ENCODE assay signal across 8 cellular contexts in the genomic region with DNA sequence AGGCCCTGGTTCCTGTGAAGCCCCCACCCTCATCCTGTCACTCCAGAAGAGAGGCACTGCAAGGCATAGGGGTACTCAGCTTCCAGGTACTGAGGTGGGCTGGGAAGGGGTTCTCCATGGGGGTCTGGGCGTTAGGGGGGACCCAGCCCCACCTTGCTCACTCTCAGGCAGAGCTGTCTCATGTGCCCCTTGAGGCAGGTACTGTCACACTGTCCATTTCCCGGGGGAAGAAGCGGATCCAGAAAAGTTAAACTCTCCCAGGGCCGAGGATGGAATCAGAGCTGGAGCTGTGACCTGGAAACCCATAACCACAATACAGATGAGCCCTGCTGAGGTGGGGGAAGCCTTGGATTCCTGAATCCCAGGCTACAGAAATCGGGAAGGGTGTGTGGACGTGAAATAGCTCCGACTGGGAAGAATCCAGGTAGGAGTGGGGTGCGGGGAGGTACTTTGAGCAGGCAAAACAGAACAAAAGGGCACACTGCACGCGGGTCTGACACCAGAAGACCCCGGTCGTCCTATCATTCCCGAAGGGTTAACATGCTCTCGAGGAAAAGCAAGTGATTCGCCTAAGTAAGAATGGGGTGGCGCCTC. TPM values are rescaled to one million over a fixed set of nuclear protein-coding genes. Genes with fewer than 3 reads are reported as not detected.
DNase-seq lines count a peak whose midpoint lies in the region; ATAC-seq and TF ChIP-seq lines count a peak whose summit lies in the region.

No MANE protein-coding gene starts in this region.

- ATAC-seq in SK-N-SH treated with all-trans-retinoic acid at 6 μM for 48 hours (no peak), omental fat pad (ENCODE audit: low FRiP score) (no peak)
- no peak for ATAC-seq in activated CD8-positive, alpha-beta T cell treated with anti-CD3 and anti-CD28 coated beads, Interleukin-2, amount 10 ng/mL, durations not matched to agents 7 days and 5 days

- no peaks in the 10 kb centered on the region for H3K27me3 ChIP-seq in SK-N-SH (ENCODE audit: insufficient read depth)
- H3K27me3 ChIP-seq in stomach smooth muscle (ENCODE audit: control insufficient read depth in 1 of 2, insufficient read depth in 2 of 2, low read length in 2 of 2): no peaks in the 10 kb centered on the region

- POLR2A ChIA-PET in SK-N-SH (lab: Yijun Ruan, JAX): interaction anchor here (0.6 to 2.9 kb wide), 15 partner anchors 9 to 146 kb away, joined by 3 to 33 read pairs (median 5); a partner anchor contains a TSS
- POLR2A ChIA-PET in activated CD8-positive, alpha-beta T cell treated with anti-CD3 and anti-CD28 coated beads, Interleukin-2, amount 10 ng/mL, durations not matched to agents 7 days and 5 days (lab: Charles Lee): interaction anchor here (0.5 to 3.2 kb wide), 13 partner anchors 9 to 140 kb away, joined by 3 to 35 read pairs (median 5); a partner anchor contains a TSS

- TF ChIP-seq RAD21 in SK-N-SH (IDR thresholded peaks at IDR 0.05; ENCODE audit: low read length): no peak

- H3K9me3 ChIP-seq in SK-N-SH (no peaks in the 10 kb centered on the region), iPS-18c (ENCODE audit: control insufficient read depth, insufficient read depth, low read length) (peaks cover 2% of the 10 kb centered on the region), stomach smooth muscle (ENCODE audit: control insufficient read depth in 2 of 2, low read length in 2 of 2) (no peaks in the 10 kb centered on the region)

- H3K27ac ChIP-seq in SK-N-SH (ENCODE audit: low read depth in 2 of 2, low read length in 1 of 2) (peak overlapping the region; percentile 89 to 96), stomach smooth muscle (ENCODE audit: low read length) (peak overlapping the region; percentile 85)

- H3K4me2 ChIP-seq in SK-N-SH: peak overlapping the region; percentile 84

- H3K79me2 ChIP-seq in SK-N-SH (ENCODE audit: insufficient read depth): peaks cover 10% of the 10 kb centered on the region; the same call in 1 of the 2 replicates

- no peaks in the 10 kb centered on the region for H4K20me1 ChIP-seq in SK-N-SH (ENCODE audit: insufficient read depth)

- H3K9ac ChIP-seq in SK-N-SH: peak overlapping the region; percentile 79
- peak overlapping the region; percentile 45 to 87 for H3K9ac ChIP-seq in stomach smooth muscle (ENCODE audit: low read length in 2 of 2)

- H3K27me3 Mint-ChIP-seq in activated CD8-positive, alpha-beta T cell treated with anti-CD3 and anti-CD28 coated beads, Interleukin-2, amount 10 ng/mL, durations not matched to agents 7 days and 5 days (ENCODE audit: low read depth): no peaks in the 10 kb centered on the region

- H3F3A ChIP-seq in SK-N-SH (replicated peaks; ENCODE audit: insufficient read depth): peaks cover 14% of the 10 kb centered on the region

- peak overlapping the region; percentile 82 for H3K4me3 Mint-ChIP-seq in activated CD8-positive, alpha-beta T cell treated with anti-CD3 and anti-CD28 coated beads, Interleukin-2, amount 10 ng/mL, durations not matched to agents 7 days and 5 days

- H3K36me3 Mint-ChIP-seq in activated CD8-positive, alpha-beta T cell treated with anti-CD3 and anti-CD28 coated beads, Interleukin-2, amount 10 ng/mL, durations not matched to agents 7 days and 5 days (ENCODE audit: low read depth): peaks cover 50% of the 10 kb centered on the region

- 43% methylated on average over 16 of the region's 16 CpGs for WGBS in SK-N-SH (ENCODE audit: low lambda C conversion rate)

- H3K4me1 Mint-ChIP-seq in activated CD8-positive, alpha-beta T cell treated with anti-CD3 and anti-CD28 coated beads, Interleukin-2, amount 10 ng/mL, durations not matched to agents 7 days and 5 days (ENCODE audit: low read depth): peaks cover 28% of the 10 kb centered on the region

- TF ChIP-seq EP300 in SK-N-SH (IDR thresholded peaks at IDR 0.05; ENCODE audit: borderline replicate concordance in 1 of 2, low read depth in 1 of 2, low read length in 1 of 2): no peak

- peak overlapping the region; percentile 71 to 73 for H3K4me3 ChIP-seq in SK-N-SH (ENCODE audit: low read depth in 2 of 2, low read length in 1 of 2)
- peak overlapping the region; percentile 91 for H3K4me3 ChIP-seq in iPS-18c (ENCODE audit: insufficient read depth, low read depth, low read length)
- peak overlapping the region; percentile 65 to 86 for H3K4me3 ChIP-seq in stomach smooth muscle (ENCODE audit: low read length in 2 of 2)

- H2AFZ ChIP-seq in SK-N-SH (ENCODE audit: low read depth): peak overlapping the region; percentile 88

- H3K9me3 Mint-ChIP-seq in activated CD8-positive, alpha-beta T cell treated with anti-CD3 and anti-CD28 coated beads, Interleukin-2, amount 10 ng/mL, durations not matched to agents 7 days and 5 days (ENCODE audit: insufficient read depth): no peaks in the 10 kb centered on the region

- H3K27ac Mint-ChIP-seq in activated CD8-positive, alpha-beta T cell treated with anti-CD3 and anti-CD28 coated beads, Interleukin-2, amount 10 ng/mL, durations not matched to agents 7 days and 5 days: peak overlapping the region; percentile 98

- DNase-seq in SK-N-SH (peak; percentile 62), NCI-H1417 treated with DMSO at 0.1 percent for 48 hours (lab: John Stamatoyannopoulos, UW) (no peak), GM03348 (ENCODE audit: low spot score) (no peak), omental fat pad (ENCODE audit: low spot score) (no peak)
- DNase-seq in activated CD8-positive, alpha-beta T cell treated with anti-CD3 and anti-CD28 coated beads, Interleukin-2, amount 10 ng/mL, durations not matched to agents 7 days and 5 days: no peak

- TF ChIP-seq CTCF in SK-N-SH (IDR thresholded peaks at IDR 0.05): no peak
- TF ChIP-seq CTCF in omental fat pad (IDR thresholded peaks at IDR 0.05): no peak

- H3K36me3 ChIP-seq in SK-N-SH (replicated peaks in 1 of 2; ENCODE audit: control insufficient read depth in 1 of 2, insufficient read depth in 2 of 2, low read length in 1 of 2) (peaks cover 19 to 28% of the 10 kb centered on the region in 2 experiments), stomach smooth muscle (ENCODE audit: control insufficient read depth in 2 of 2, insufficient read depth in 2 of 2, low read length in 2 of 2) (peaks cover 15 to 26% of the 10 kb centered on the region in 2 donors)

- H3K9me2 ChIP-seq in SK-N-SH: no peaks in the 10 kb centered on the region

- peaks cover 5 to 14% of the 10 kb centered on the region in 2 experiments for H3K4me1 ChIP-seq in SK-N-SH (ENCODE audit: control insufficient read depth in 1 of 2, insufficient read depth in 2 of 2, low read depth in 1 of 2, low read length in 1 of 2)
- peaks cover 13% of the 10 kb centered on the region for H3K4me1 ChIP-seq in stomach smooth muscle (ENCODE audit: control insufficient read depth, insufficient read depth, low read length)

- CTCF ChIA-PET in SK-N-SH (lab: Yijun Ruan, JAX): interaction anchor here (1.3 to 2.6 kb wide), 6 partner anchors 9 to 68 kb away, joined by 4 to 21 read pairs (median 7); a partner anchor contains a TSS
- CTCF ChIA-PET in activated CD8-positive, alpha-beta T cell treated with anti-CD3 and anti-CD28 coated beads, Interleukin-2, amount 10 ng/mL, durations not matched to agents 7 days and 5 days (lab: Charles Lee): interaction anchor here (0.6 to 1.9 kb wide), 8 partner anchors 12 to 319 kb away, joined by 3 to 7 read pairs (median 4); a partner anchor contains a TSS

TF ChIP-seq in SK-N-SH, 30 proteins besides CTCF, POLR2A, EP300 and RAD21 (continues in another document):
- no peak for TF ChIP-seq POLR2AphosphoS5 (IDR thresholded peaks at IDR 0.05; ENCODE audit: low read depth, low read length)
- TF ChIP-seq MXI1 (IDR thresholded peaks at IDR 0.05; ENCODE audit: low read depth, low read length): peak; percentile 5; the same call in 1 of the 2 replicates
- no peak for TF ChIP-seq NRF1 (IDR thresholded peaks at IDR 0.05; ENCODE audit: low read depth, low read length)
- TF ChIP-seq CHD2 (IDR thresholded peaks at IDR 0.05; ENCODE audit: low read length, partially characterized antibody): no peak

TF ChIP-seq in SK-N-SH treated with all-trans-retinoic acid at 6 μM for 48 hours, 23 proteins besides CTCF, POLR2A, EP300 and RAD21 (continues in another document):
- TF ChIP-seq ISL1 (CRISPR knock-in tag; IDR thresholded peaks at IDR 0.05) (no peak), OSR1 (CRISPR knock-in tag; IDR thresholded peaks at IDR 0.05) (no peak)

RNA-seq across cellular contexts. Expression of a gene that starts 0.5 kb away (rescaled TPM):
- polyA plus RNA-seq in SK-N-SH (2012; rRNA removed): 63.9 and 81.8 TPM in 2 replicates
- 50.5 and 51.0 TPM in 2 replicates for polyA plus RNA-seq in SK-N-SH (2012; cell fraction: cytosol; rRNA removed)
- 75.2 and 100 TPM in 2 replicates for polyA plus RNA-seq in SK-N-SH (2012; cell fraction: nucleus; rRNA removed)
- total RNA-seq in activated CD8-positive, alpha-beta T cell treated with anti-CD3 and anti-CD28 coated beads, Interleukin-2, amount 10 ng/mL, durations not matched to agents 7 days and 5 days: 10 to 100 TPM; 26.5 to 27.9 TPM
- total RNA-seq in omental fat pad: 10 to 100 TPM; 14.5 to 22.3 (median 20.7) TPM

RNA-seq across cellular contexts. Expression of a gene that starts 11.4 kb away (rescaled TPM):
- 9.1 and 9.8 TPM in 2 replicates for polyA plus RNA-seq in SK-N-SH (2012; rRNA removed)
- 6.5 and 8.9 TPM in 2 replicates for polyA plus RNA-seq in SK-N-SH (2012; cell fraction: cytosol; rRNA removed)
- 18.3 and 24.7 TPM in 2 replicates for polyA plus RNA-seq in SK-N-SH (2012; cell fraction: nucleus; rRNA removed)
- total RNA-seq in activated CD8-positive, alpha-beta T cell treated with anti-CD3 and anti-CD28 coated beads, Interleukin-2, amount 10 ng/mL, durations not matched to agents 7 days and 5 days: 10 to 100 TPM; 24.3 to 28.3 TPM
- 10 to 100 TPM in 1 of 4 donors, 1 to 10 TPM in 3; 6.7 to 17.7 (median 9.3) TPM for total RNA-seq in omental fat pad

RNA-seq across cellular contexts. Expression of a gene that starts 31.1 kb away (rescaled TPM):
- 31.7 and 37.3 TPM in 2 replicates for polyA plus RNA-seq in SK-N-SH (2012; rRNA removed)
- 16.0 and 27.7 TPM in 2 replicates for polyA plus RNA-seq in SK-N-SH (2012; cell fraction: cytosol; rRNA removed)
- 33.4 and 46.3 TPM in 2 replicates for polyA plus RNA-seq in SK-N-SH (2012; cell fraction: nucleus; rRNA removed)
- total RNA-seq in activated CD8-positive, alpha-beta T cell treated with anti-CD3 and anti-CD28 coated beads, Interleukin-2, amount 10 ng/mL, durations not matched to agents 7 days and 5 days: 1 to 10 TPM; 4.1 to 4.3 TPM
- 10 to 100 TPM; 16.9 to 45.4 (median 29.8) TPM for total RNA-seq in omental fat pad

RNA-seq across cellular contexts. Expression of a gene that starts 49.9 kb away (rescaled TPM):
- 0.03 and 0.05 TPM in 2 replicates for polyA plus RNA-seq in SK-N-SH (2012; rRNA removed)
- 0.01 TPM in 2 replicates for polyA plus RNA-seq in SK-N-SH (2012; cell fraction: cytosol; rRNA removed)
- 0.02 and 0.06 TPM in 2 replicates for polyA plus RNA-seq in SK-N-SH (2012; cell fraction: nucleus; rRNA removed)
- not detected for total RNA-seq in activated CD8-positive, alpha-beta T cell treated with anti-CD3 and anti-CD28 coated beads, Interleukin-2, amount 10 ng/mL, durations not matched to agents 7 days and 5 days
- 10 to 100 TPM in 1 of 4 donors, 1 to 10 TPM in 3; 2.4 to 43.3 (median 5.8) TPM for total RNA-seq in omental fat pad

RNA-seq across cellular contexts. Expression of a gene that starts 52.6 kb away (rescaled TPM):
- polyA plus RNA-seq in SK-N-SH (2012; rRNA removed): 192 TPM in 2 replicates
- 112 and 137 TPM in 2 replicates for polyA plus RNA-seq in SK-N-SH (2012; cell fraction: cytosol; rRNA removed)
- polyA plus RNA-seq in SK-N-SH (2012; cell fraction: nucleus; rRNA removed): 286 and 348 TPM in 2 replicates
- total RNA-seq in activated CD8-positive, alpha-beta T cell treated with anti-CD3 and anti-CD28 coated beads, Interleukin-2, amount 10 ng/mL, durations not matched to agents 7 days and 5 days: 100 to 1,000 TPM; 116 to 117 TPM
- 10 to 100 TPM; 46.0 to 62.1 (median 59.1) TPM for total RNA-seq in omental fat pad
